10 cellular contexts compared by ENCODE assay signal in the genomic region with DNA sequence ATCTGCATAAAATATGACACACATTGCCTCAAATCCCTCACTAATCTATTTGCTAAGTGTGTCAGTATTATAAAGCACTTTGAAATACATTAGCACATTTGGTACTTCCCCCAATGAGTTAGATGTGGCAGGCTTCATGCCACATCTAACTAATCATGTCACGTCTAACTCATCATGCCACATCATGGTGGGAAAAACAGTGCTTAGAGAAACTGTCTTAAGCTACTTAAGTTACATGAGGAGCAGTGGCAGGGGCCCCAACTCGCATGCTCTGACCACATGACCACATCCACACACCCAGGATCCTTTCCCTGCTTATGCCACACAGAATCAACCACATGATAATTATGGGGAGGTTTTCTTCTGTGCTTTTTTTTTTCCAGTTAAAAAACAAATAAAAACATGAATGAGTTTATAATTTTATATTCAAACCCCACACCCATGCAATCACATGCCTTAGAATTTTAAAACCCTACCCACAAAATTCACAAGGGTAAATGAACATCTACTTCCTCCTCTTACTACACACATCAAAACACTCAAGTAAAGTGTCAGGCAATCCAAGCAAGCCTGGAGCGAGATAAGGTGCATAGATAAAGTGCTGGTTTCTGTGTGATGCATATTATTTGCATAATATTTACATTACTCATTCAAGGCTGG. TPM values are rescaled to one million over a fixed set of nuclear protein-coding genes. Genes with fewer than 3 reads are reported as not detected.
DNase-seq lines count a peak whose midpoint lies in the region; ATAC-seq, FAIRE-seq and TF ChIP-seq lines count a peak whose summit lies in the region.
"Had no signal": no experiment of that assay in that cellular context is flagged by ENCODE, and none has a peak within 500 bp of the region (broad histone marks: within the 10 kb centered on the region; RNA-seq: fewer than 3 reads in every experiment).

No MANE protein-coding gene starts in this region.

- H2AFZ ChIP-seq in SK-N-SH (ENCODE audit: low read depth) (0 out of 2 replicates have a peak overlapping the region, but pooled peaks have one; percentile 1), GM23338 (no peak overlapping the region)

- no peaks in the 10 kb centered on the region for H3K9me3 Mint-ChIP-seq in GM23338
- peaks cover 0 to 15% (median 4%) of the 10 kb centered on the region in 11 donors for H3K9me3 Mint-ChIP-seq in naive thymus-derived CD4-positive, alpha-beta T cell

- H3K4me1 ChIP-seq in SK-N-SH (ENCODE audit: control insufficient read depth in 1 of 2, insufficient read depth in 2 of 2, low read depth in 1 of 2, low read length in 1 of 2) = peaks cover 10 to 11% of the 10 kb centered on the region in 2 experiments; a peak in 3 of 4 replicates
- no peaks in the 10 kb centered on the region for H3K4me1 ChIP-seq in GM23338 (ENCODE audit: insufficient read depth)
- H3K4me1 ChIP-seq in naive thymus-derived CD4-positive, alpha-beta T cell (ENCODE audit: control insufficient read depth in 2 of 2, insufficient read depth in 2 of 2, low read length in 2 of 2) = no peaks in the 10 kb centered on the region

- H3K9me3 ChIP-seq in SK-N-SH = no peaks in the 10 kb centered on the region
- no peaks in the 10 kb centered on the region for H3K9me3 ChIP-seq in naive thymus-derived CD4-positive, alpha-beta T cell (ENCODE audit: control insufficient read depth in 2 of 3, low read length in 3 of 3)

- no peaks in the 10 kb centered on the region for H3K27me3 ChIP-seq in SK-N-SH (ENCODE audit: insufficient read depth)
- no peaks in the 10 kb centered on the region for H3K27me3 ChIP-seq in GM23338 (ENCODE audit: insufficient read depth)
- no peaks in the 10 kb centered on the region for H3K27me3 ChIP-seq in naive thymus-derived CD4-positive, alpha-beta T cell (ENCODE audit: control insufficient read depth in 2 of 2, insufficient read depth in 2 of 2, low read length in 2 of 2)

- H3K9me2 ChIP-seq in SK-N-SH (no peaks in the 10 kb centered on the region), GM23338 (ENCODE audit: insufficient read depth) (no peaks in the 10 kb centered on the region)

- H3K27ac ChIP-seq in SK-N-SH (ENCODE audit: low read depth in 2 of 2, low read length in 1 of 2) (peak overlapping the region; percentile 27 to 80; a peak in 3 of 4 replicates), GM23338 (ENCODE audit: low read depth) (no peak overlapping the region)
- no peak overlapping the region for H3K27ac ChIP-seq in naive thymus-derived CD4-positive, alpha-beta T cell (ENCODE audit: low read depth, low read length)

- no peak for TF ChIP-seq RAD21 in SK-N-SH (IDR thresholded peaks at IDR 0.05; ENCODE audit: low read length)

- no peak overlapping the region for H3K9ac ChIP-seq in SK-N-SH

- FAIRE-seq in frontal cortex (lab: Jason Lieb, UNC) = no peak
- FAIRE-seq: H1 had no signal

- no peak overlapping the region for H3K4me3 Mint-ChIP-seq in GM23338
- H3K4me3 Mint-ChIP-seq in naive thymus-derived CD4-positive, alpha-beta T cell = no peak overlapping the region

- H3K79me2 ChIP-seq in SK-N-SH (ENCODE audit: insufficient read depth) = no peaks in the 10 kb centered on the region
- no peaks in the 10 kb centered on the region for H3K79me2 ChIP-seq in GM23338 (replicated peaks; ENCODE audit: insufficient read depth)

- no peaks in the 10 kb centered on the region for H3K27me3 Mint-ChIP-seq in GM23338 (ENCODE audit: insufficient read depth, low read depth, poor library complexity)
- peaks cover 0 to 25% (median 11%) of the 10 kb centered on the region in 5 donors for H3K27me3 Mint-ChIP-seq in naive thymus-derived CD4-positive, alpha-beta T cell
- H3K27me3 Mint-ChIP-seq: brain had no signal

- intact Hi-C loops in naive thymus-derived CD4-positive, alpha-beta T cell (cut with micrococcal nuclease) = no loop called here

- H3K36me3 Mint-ChIP-seq in GM23338 (ENCODE audit: low read depth) = no peaks in the 10 kb centered on the region
- no peaks in the 10 kb centered on the region for H3K36me3 Mint-ChIP-seq in naive thymus-derived CD4-positive, alpha-beta T cell
- H3K36me3 Mint-ChIP-seq: brain had no signal

- 69% methylated on average over 3 of the region's 3 CpGs for WGBS in SK-N-SH (ENCODE audit: low lambda C conversion rate)

- POLR2A ChIA-PET in SK-N-SH (lab: Yijun Ruan, JAX) = no interaction called here
- POLR2A ChIA-PET in naive thymus-derived CD4-positive, alpha-beta T cell (lab: Charles Lee) = no interaction called here

- TF ChIP-seq CTCF in SK-N-SH (IDR thresholded peaks at IDR 0.05) (no peak), GM23338 (conservative IDR thresholded peaks at IDR 0.05; ENCODE audit: low read depth in 2 of 2) (no peak)

- H3F3A ChIP-seq in SK-N-SH (replicated peaks; ENCODE audit: insufficient read depth) = peaks cover 11% of the 10 kb centered on the region
- H3F3A ChIP-seq in GM23338 (replicated peaks; ENCODE audit: low read depth) = no peaks in the 10 kb centered on the region

- no peak for TF ChIP-seq EP300 in SK-N-SH (IDR thresholded peaks at IDR 0.05; ENCODE audit: borderline replicate concordance in 1 of 2, low read depth in 1 of 2, low read length in 1 of 2)

- H3K4me2 ChIP-seq in SK-N-SH (peak overlapping the region; percentile 41), GM23338 (no peak overlapping the region)

- no peak overlapping the region for H3K27ac Mint-ChIP-seq in GM23338
- H3K27ac Mint-ChIP-seq in naive thymus-derived CD4-positive, alpha-beta T cell = no peak overlapping the region

- CTCF ChIA-PET in SK-N-SH (lab: Yijun Ruan, JAX) = interaction anchor here (1.1 kb wide), 1 partner anchor 10 kb away, joined by 3 read pairs; no protein-coding TSS in a partner anchor
- CTCF ChIA-PET in naive thymus-derived CD4-positive, alpha-beta T cell (lab: Charles Lee) = no interaction called here

- H4K20me1 ChIP-seq in SK-N-SH (ENCODE audit: insufficient read depth) (no peaks in the 10 kb centered on the region), GM23338 (replicated peaks; ENCODE audit: insufficient read depth) (no peaks in the 10 kb centered on the region)

- DNase-seq in SK-N-SH (no peak), non-pigmented ciliary epithelial cell (ENCODE audit: low read depth) (peak; percentile 28), frontal cortex (ENCODE audit: low spot score in 2 of 2) (no peak), GM23338 (ENCODE audit: low spot score) (no peak)
- no peak for DNase-seq in naive thymus-derived CD4-positive, alpha-beta T cell

- H3K4me3 ChIP-seq in SK-N-SH (ENCODE audit: low read depth in 2 of 2, low read length in 1 of 2) = no peak overlapping the region
- H3K4me3 ChIP-seq in GM23338 = no peak overlapping the region
- no peak overlapping the region for H3K4me3 ChIP-seq in naive thymus-derived CD4-positive, alpha-beta T cell (ENCODE audit: low read length)

- no peaks in the 10 kb centered on the region for H3K36me3 ChIP-seq in SK-N-SH (replicated peaks in 1 of 2; ENCODE audit: control insufficient read depth in 1 of 2, insufficient read depth in 2 of 2, low read length in 1 of 2)
- no peaks in the 10 kb centered on the region for H3K36me3 ChIP-seq in GM23338 (ENCODE audit: insufficient read depth)
- H3K36me3 ChIP-seq in naive thymus-derived CD4-positive, alpha-beta T cell (ENCODE audit: control insufficient read depth in 2 of 3, insufficient read depth in 3 of 3, low read length in 3 of 3) = no peaks in the 10 kb centered on the region

- H3K4me1 Mint-ChIP-seq in GM23338 = no peaks in the 10 kb centered on the region; the same call in 2 of the 3 replicates
- no peaks in the 10 kb centered on the region for H3K4me1 Mint-ChIP-seq in naive thymus-derived CD4-positive, alpha-beta T cell

- ATAC-seq in GM19025 (IDR thresholded peaks at IDR 0.05; ENCODE audit: low read depth, unreplicated experiment) (peak; percentile 34), HG02798 (IDR thresholded peaks at IDR 0.05; ENCODE audit: poor library complexity, unreplicated experiment) (peak; percentile 57), GM23338 (no peak)
- ATAC-seq in naive thymus-derived CD4-positive, alpha-beta T cell = no peak
- ATAC-seq: Right ventricle myocardium inferior had no signal

TF ChIP-seq in SK-N-SH, 30 proteins besides CTCF, POLR2A, EP300 and RAD21:
- 0 out of 2 replicates have a peak, but pooled peaks have one; percentile 5 for TF ChIP-seq JUND (IDR thresholded peaks at IDR 0.05)
- TF ChIP-seq TCF12 (IDR thresholded peaks at IDR 0.05) = no peak
- TF ChIP-seq, protein P1, sequence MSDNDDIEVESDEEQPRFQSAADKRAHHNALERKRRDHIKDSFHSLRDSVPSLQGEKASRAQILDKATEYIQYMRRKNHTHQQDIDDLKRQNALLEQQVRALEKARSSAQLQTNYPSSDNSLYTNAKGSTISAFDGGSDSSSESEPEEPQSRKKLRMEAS (IDR thresholded peaks at IDR 0.05; ENCODE audit: low read depth) = no peak

TF ChIP-seq in GM23338, 12 proteins besides CTCF, POLR2A, EP300 and RAD21 (continues in another document):
- no peak for TF ChIP-seq ETS1 (IDR thresholded peaks at IDR 0.05)
- no peak for TF ChIP-seq ZNF331 (CRISPR knock-in tag; IDR thresholded peaks at IDR 0.05; ENCODE audit: low read depth)
- TF ChIP-seq EZH2phosphoT487 (IDR thresholded peaks at IDR 0.05; ENCODE audit: unreplicated experiment) = no peak
- no peak for TF ChIP-seq CREB1 (CRISPR knock-in tag; IDR thresholded peaks at IDR 0.05; ENCODE audit: low read depth)
- no peak for TF ChIP-seq ZNF114 (CRISPR knock-in tag; IDR thresholded peaks at IDR 0.05)
- no peak for TF ChIP-seq STAT1 (IDR thresholded peaks at IDR 0.05; ENCODE audit: unreplicated experiment)

RNA-seq across cellular contexts. Expression of gene ABCA12, which starts 1.6 kb away (rescaled TPM):
- 0.07 and 0.11 TPM in 2 replicates for polyA plus RNA-seq in SK-N-SH (2012; rRNA removed)
- polyA plus RNA-seq in SK-N-SH (2012; cell fraction: cytosol; rRNA removed) = 0.12 and 0.13 TPM in 2 replicates
- 0.05 and 0.06 TPM in 2 replicates for polyA plus RNA-seq in SK-N-SH (2012; cell fraction: nucleus; rRNA removed)
- total RNA-seq in frontal cortex = 0.41 TPM
- 0.10 TPM in 1 of 2 replicates, not detected in the other for total RNA-seq in GM23338 (2014; rRNA removed; shearing (Covaris generic))
- polyA plus RNA-seq in GM23338 (2016; fragmentation: Nextera tagmentation; extraction: Ambion mirVana) = 0.05 TPM in 1 of 2 replicates, not detected in the other
- total RNA-seq in naive thymus-derived CD4-positive, alpha-beta T cell = not detected
- polyA plus RNA-seq in naive thymus-derived CD4-positive, alpha-beta T cell = not detected
- total RNA-seq: H1, Right ventricle myocardium inferior had no signal
- polyA plus RNA-seq: H1 had no signal

Comparison
In these comparisons a context has a peak if more than half of its experiments do, and no peak if none do; other contexts are left out.
1. ATAC-seq: peak in GM19025 (single experiment) and HG02798 (single experiment); none in GM23338 (single experiment) and naive thymus-derived CD4-positive, alpha-beta T cell (single experiment).
2. H3K27ac ChIP-seq: peak in SK-N-SH (2 of 2); none in GM23338 (single experiment) and naive thymus-derived CD4-positive, alpha-beta T cell (single experiment).